ENCODE assay signal across 2 cellular contexts in the genomic region with DNA sequence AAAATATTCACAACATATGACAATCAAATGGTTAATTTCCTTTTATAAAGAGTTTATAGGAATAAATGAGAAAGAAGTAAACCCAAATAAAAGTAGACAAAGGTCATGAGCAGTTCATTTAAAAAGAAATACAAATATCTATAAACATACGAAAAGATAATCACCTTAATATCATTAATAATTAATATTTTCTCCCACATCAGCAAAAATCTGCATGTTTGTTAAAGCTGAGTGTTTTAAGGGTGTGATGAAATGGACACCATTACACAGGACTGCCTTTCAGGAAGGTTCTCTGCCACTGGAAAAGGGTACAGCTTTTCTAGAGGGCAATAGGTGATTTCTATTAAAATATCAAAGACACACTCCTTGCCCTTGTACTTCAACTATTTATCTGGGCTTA.
TF ChIP-seq lines count a peak whose summit lies in the region.

No MANE protein-coding gene starts in this region.

TF ChIP-seq in HepG2, 621 proteins besides CTCF, POLR2A, EP300 and RAD21:
- peak; percentile 86 to 89 for TF ChIP-seq MAFK (conservative IDR thresholded peaks at IDR 0.05 in 1 of 2, IDR thresholded peaks at IDR 0.05 in 1 of 2; ENCODE audit: low read length in 2 of 2)
- TF ChIP-seq MAFF (IDR thresholded peaks at IDR 0.05; ENCODE audit: low read depth, low read length), result peak; percentile 87
- no peak for TF ChIP-seq CCDC6 (CRISPR knock-in tag; IDR thresholded peaks at IDR 0.05)

TF ChIP-seq in K562, 482 proteins besides CTCF, POLR2A, EP300 and RAD21:
- TF ChIP-seq CHCHD3 (CRISPR knock-in tag; IDR thresholded peaks at IDR 0.05), result no peak
- TF ChIP-seq, protein P1, sequence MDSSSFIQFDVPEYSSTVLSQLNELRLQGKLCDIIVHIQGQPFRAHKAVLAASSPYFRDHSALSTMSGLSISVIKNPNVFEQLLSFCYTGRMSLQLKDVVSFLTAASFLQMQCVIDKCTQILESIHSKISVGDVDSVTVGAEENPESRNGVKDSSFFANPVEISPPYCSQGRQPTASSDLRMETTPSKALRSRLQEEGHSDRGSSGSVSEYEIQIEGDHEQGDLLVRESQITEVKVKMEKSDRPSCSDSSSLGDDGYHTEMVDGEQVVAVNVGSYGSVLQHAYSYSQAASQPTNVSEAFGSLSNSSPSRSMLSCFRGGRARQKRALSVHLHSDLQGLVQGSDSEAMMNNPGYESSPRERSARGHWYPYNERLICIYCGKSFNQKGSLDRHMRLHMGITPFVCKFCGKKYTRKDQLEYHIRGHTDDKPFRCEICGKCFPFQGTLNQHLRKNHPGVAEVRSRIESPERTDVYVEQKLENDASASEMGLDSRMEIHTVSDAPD (CRISPR knock-in tag; IDR thresholded peaks at IDR 0.05), result no peak
- TF ChIP-seq MAFG (tag; conservative IDR thresholded peaks at IDR 0.05), result 0 out of 2 replicates have a peak, but pooled peaks have one; percentile 9
- no peak for TF ChIP-seq HMGN3 (IDR thresholded peaks at IDR 0.05; ENCODE audit: borderline replicate concordance, extremely low read depth, insufficient read length, low read depth, low read length)
- TF ChIP-seq ZKSCAN3 (CRISPR knock-in tag; IDR thresholded peaks at IDR 0.05), result no peak
- peak; percentile 63; the same call in 1 of the 2 replicates for TF ChIP-seq C11orf30 (IDR thresholded peaks at IDR 0.05; ENCODE audit: low read depth)
- peak; percentile 73 for TF ChIP-seq ZNF316 (IDR thresholded peaks at IDR 0.05)
